8 cellular contexts compared by ENCODE assay signal in genomic region chr2:38375711-38376345, GRCh38. TPM values are rescaled to one million over a fixed set of nuclear protein-coding genes. Genes with fewer than 3 reads are reported as not detected.
DNase-seq lines count a peak whose midpoint lies in the region; ATAC-seq and TF ChIP-seq lines count a peak whose summit lies in the region.

No MANE protein-coding gene starts in this region.

- H3K27me3 Mint-ChIP-seq in activated CD4-positive, alpha-beta memory T cell treated with anti-CD3 and anti-CD28 coated beads for 36 hours = no peaks in the 10 kb centered on the region

- no peaks in the 10 kb centered on the region for H3K9me3 Mint-ChIP-seq in activated CD4-positive, alpha-beta memory T cell treated with anti-CD3 and anti-CD28 coated beads for 36 hours

- CTCF ChIA-PET in AG04450 (lab: Charles Lee) = interaction anchor here (0.5 to 2.4 kb wide), 15 partner anchors 8 to 506 kb away, joined by 3 to 10 read pairs (median 4); no protein-coding TSS in a partner anchor
- CTCF ChIA-PET in activated CD4-positive, alpha-beta memory T cell treated with anti-CD3 and anti-CD28 coated beads for 36 hours (lab: Charles Lee) = interaction anchor here (0.6 to 4.2 kb wide), 21 partner anchors 9 to 228 kb away, joined by 3 to 38 read pairs (median 3); no protein-coding TSS in a partner anchor

- TF ChIP-seq CTCF in AG04450 (IDR thresholded peaks at IDR 0.05; ENCODE audit: low read depth, low read length) (no peak), psoas muscle (IDR thresholded peaks at IDR 0.05) (no peak)

- H3K4me3 ChIP-seq in AG04450 (ENCODE audit: low read depth, low read length) = peak overlapping the region; percentile 92
- H3K4me3 ChIP-seq in GM23248 = peak overlapping the region; percentile 81
- H3K4me3 ChIP-seq in psoas muscle = peak overlapping the region; percentile 96

- no peaks in the 10 kb centered on the region for H4K20me1 ChIP-seq in GM23248 (ENCODE audit: insufficient read depth)

- peak overlapping the region; percentile 69 for H2AFZ ChIP-seq in GM23248

- peak overlapping the region; percentile 90 for H3K4me2 ChIP-seq in GM23248 (ENCODE audit: unreplicated experiment)

- no peaks in the 10 kb centered on the region for H3K36me3 Mint-ChIP-seq in activated CD4-positive, alpha-beta memory T cell treated with anti-CD3 and anti-CD28 coated beads for 36 hours

- DNase-seq in AG04450 (ENCODE audit: low read depth, low spot score) (no peak), GM23248 (peak; percentile 38), glomerular endothelial cell (ENCODE audit: extremely low read depth, low read depth, low spot score) (peak; percentile 48), psoas muscle (peak; percentile 46 to 74), GOT3 (lab: John Stamatoyannopoulos, UW) (no peak), NOMO-1 treated with DMSO at 0.1 percent for 48 hours (lab: John Stamatoyannopoulos, UW; ENCODE audit: unreplicated experiment) (no peak), NCI-H2029 treated with DMSO at 0.1 percent for 48 hours (lab: John Stamatoyannopoulos, UW) (no peak)
- DNase-seq in activated CD4-positive, alpha-beta memory T cell treated with anti-CD3 and anti-CD28 coated beads for 36 hours = no peak

- H3K79me2 ChIP-seq in GM23248 (ENCODE audit: insufficient read depth) = peaks cover 52% of the 10 kb centered on the region

- H3K4me1 ChIP-seq in GM23248 (ENCODE audit: insufficient read depth) = peaks cover 8% of the 10 kb centered on the region; the same call in 1 of the 2 replicates
- H3K4me1 ChIP-seq in psoas muscle = peaks cover 37% of the 10 kb centered on the region

- intact Hi-C loops in activated CD4-positive, alpha-beta memory T cell treated with anti-CD3 and anti-CD28 coated beads for 36 hours (cut with micrococcal nuclease) = loop anchor here (1.0 to 5.0 kb wide), 4 partner anchors 12 to 746 kb away; partner anchors contain the start of gene SOS1
- intact Hi-C loops in psoas muscle (cut with DNase I) = loop anchor here (5.0 to 10.0 kb wide), 5 partner anchors 51 to 369 kb away; no protein-coding TSS in a partner anchor

- H3K4me1 Mint-ChIP-seq in activated CD4-positive, alpha-beta memory T cell treated with anti-CD3 and anti-CD28 coated beads for 36 hours (ENCODE audit: low read depth) = peaks cover 55% of the 10 kb centered on the region

- WGBS in GM23248 (ENCODE audit: low coverage in 1 of 2, low lambda C conversion rate in 2 of 2, missing lambda C conversion rate in 2 of 2), 2 experiments = 8% methylated on average over 18 of the region's 18 CpGs
- 9 to 13% (median 9%) methylated on average over 18 of the region's 18 CpGs for WGBS in psoas muscle, 3 donors

- POLR2A ChIA-PET in AG04450 (lab: Yijun Ruan, JAX) = interaction anchor here (0.6 to 2.3 kb wide), 4 partner anchors 56 to 375 kb away, joined by 3 to 11 read pairs (median 4); partner anchors contain the start of gene SRSF7
- POLR2A ChIA-PET in activated CD4-positive, alpha-beta memory T cell treated with anti-CD3 and anti-CD28 coated beads for 36 hours (lab: Charles Lee) = interaction anchor here (0.6 to 2.0 kb wide), 12 partner anchors 11 to 375 kb away, joined by 3 to 8 read pairs (median 3); partner anchors contain the start of gene SRSF7

- H3K27me3 ChIP-seq in AG04450 (ENCODE audit: control insufficient read depth, insufficient read depth, low read length) (peaks cover 2% of the 10 kb centered on the region), GM23248 (replicated peaks; ENCODE audit: insufficient read depth) (no peaks in the 10 kb centered on the region), psoas muscle (ENCODE audit: insufficient read depth in 3 of 3, low read length in 2 of 3) (no peaks in the 10 kb centered on the region)

- ATAC-seq in psoas muscle = peak in 3 of 4 donors; percentile 63 to 70 (median 65)

- H3K9ac ChIP-seq in GM23248 = peak overlapping the region; percentile 92

- H3K36me3 ChIP-seq in GM23248 (ENCODE audit: low read depth) (no peaks in the 10 kb centered on the region), psoas muscle (ENCODE audit: insufficient read depth in 1 of 2, low read depth in 1 of 2) (no peaks in the 10 kb centered on the region)

- peak overlapping the region; percentile 83 for H3K4me3 Mint-ChIP-seq in activated CD4-positive, alpha-beta memory T cell treated with anti-CD3 and anti-CD28 coated beads for 36 hours

- H3K27ac ChIP-seq in AG04450 (ENCODE audit: low read depth, low read length) = peak overlapping the region; percentile 83
- H3K27ac ChIP-seq in GM23248 = peak overlapping the region; percentile 96
- peak overlapping the region; percentile 99 for H3K27ac ChIP-seq in psoas muscle

- H3K27ac Mint-ChIP-seq in activated CD4-positive, alpha-beta memory T cell treated with anti-CD3 and anti-CD28 coated beads for 36 hours = peak overlapping the region; percentile 71

- H3K9me2 ChIP-seq in GM23248 (ENCODE audit: insufficient read depth) = no peaks in the 10 kb centered on the region

- no peaks in the 10 kb centered on the region; the same call in 1 of the 2 replicates for H3K9me3 ChIP-seq in AG04450 (ENCODE audit: control insufficient read depth, insufficient read depth, low read length)
- no peaks in the 10 kb centered on the region for H3K9me3 ChIP-seq in GM23248 (ENCODE audit: low read depth)
- no peaks in the 10 kb centered on the region for H3K9me3 ChIP-seq in psoas muscle

- in situ Hi-C loops in GM23248 (cut with MboI) = no loop called here

- H3F3A ChIP-seq in GM23248 (ENCODE audit: insufficient read depth) = peaks cover 38% of the 10 kb centered on the region

RNA-seq across cellular contexts. Expression of gene ATL2, which starts 1.2 kb away (rescaled TPM):
- 12.9 and 16.1 TPM in 2 replicates for polyA plus RNA-seq in AG04450 (2011; rRNA removed)
- 7.4 and 20.2 TPM in 2 replicates for polyA minus RNA-seq in AG04450 (2011; rRNA and poly(A)+ RNA removed)
- total RNA-seq in GM23248 (2014; rRNA removed; shearing (Covaris generic)) = 29.3 and 38.3 TPM in 2 replicates
- 11.1 and 12.8 TPM in 2 replicates for polyA plus RNA-seq in GM23248 (2016; fragmentation: Nextera tagmentation; extraction: Ambion mirVana)
- total RNA-seq in activated CD4-positive, alpha-beta memory T cell treated with anti-CD3 and anti-CD28 coated beads for 36 hours = 10 to 100 TPM; 51.3 to 53.9 TPM
- 34.4 and 48.5 TPM in 2 replicates for total RNA-seq in glomerular endothelial cell
- 10 to 100 TPM; 51.9 to 98.9 (median 61.5) TPM for total RNA-seq in psoas muscle
- polyA plus RNA-seq in psoas muscle = 10 to 100 TPM; 19.8 to 71.9 (median 40.2) TPM

Comparison
In these comparisons a context has a peak if more than half of its experiments do, and no peak if none do; other contexts are left out.
1. DNase-seq: peak in GM23248 (single experiment), glomerular endothelial cell (single experiment) and psoas muscle (2 of 2); none in AG04450 (single experiment), activated CD4-positive, alpha-beta memory T cell treated with anti-CD3 and anti-CD28 coated beads for 36 hours (single experiment), GOT3 (single experiment), NOMO-1 treated with DMSO at 0.1 percent for 48 hours (single experiment) and NCI-H2029 treated with DMSO at 0.1 percent for 48 hours (single experiment).
2. Peak in every context shown above with its lines, with median percentiles within 50 percentile points of each other: H3K27ac ChIP-seq and H3K4me3 ChIP-seq.